Comparison of ENCODE assay signal across 1 cellular context in genomic region chr16:30401768-30402425, GRCh38.
TF ChIP-seq lines count a peak whose summit lies in the region.

No MANE protein-coding gene starts in this region.

TF ChIP-seq in HepG2, 621 proteins besides CTCF, POLR2A, EP300 and RAD21 (continued from another document):
- peak; percentile 66 for TF ChIP-seq MXD4 (CRISPR knock-in tag; IDR thresholded peaks at IDR 0.05)
- TF ChIP-seq SIN3A (IDR thresholded peaks at IDR 0.05; ENCODE audit: borderline replicate concordance, low read depth, low read length) = 0 out of 2 replicates have a peak, but pooled peaks have one; percentile 43
- no peak for TF ChIP-seq PRMT3 (CRISPR knock-in tag; IDR thresholded peaks at IDR 0.05; ENCODE audit: borderline replicate concordance, low read depth)
- no peak for TF ChIP-seq ZNF891 (CRISPR knock-in tag; IDR thresholded peaks at IDR 0.05)
- TF ChIP-seq ZNF546 (CRISPR knock-in tag; conservative IDR thresholded peaks at IDR 0.05) = no peak
- TF ChIP-seq JARID2 (CRISPR knock-in tag; IDR thresholded peaks at IDR 0.05; ENCODE audit: insufficient replicate concordance) = peak; percentile 72
- peak; percentile 21 for TF ChIP-seq GLI4 (CRISPR knock-in tag; IDR thresholded peaks at IDR 0.05; ENCODE audit: borderline replicate concordance)
- TF ChIP-seq KAT7 (CRISPR knock-in tag; IDR thresholded peaks at IDR 0.05; ENCODE audit: borderline replicate concordance) = peak; percentile 34; the same call in 1 of the 2 replicates
- peak; percentile 66; the same call in 1 of the 2 replicates for TF ChIP-seq ZSCAN29 (CRISPR knock-in tag; conservative IDR thresholded peaks at IDR 0.05)
- TF ChIP-seq ATF3 (CRISPR knock-in tag; IDR thresholded peaks at IDR 0.05) = no peak
- 0 out of 2 replicates have a peak, but pooled peaks have one; percentile 92 for TF ChIP-seq FOXO4 (CRISPR knock-in tag; conservative IDR thresholded peaks at IDR 0.05)
- 0 out of 2 replicates have a peak, but pooled peaks have one; percentile 47 for TF ChIP-seq RERE (CRISPR knock-in tag; IDR thresholded peaks at IDR 0.05; ENCODE audit: low read depth)
- TF ChIP-seq SP140L (CRISPR knock-in tag; IDR thresholded peaks at IDR 0.05; ENCODE audit: borderline replicate concordance) = no peak
- peak in 1 of 2 experiments; percentile 49; a peak in 1 of 4 replicates for TF ChIP-seq NR2F1 (CRISPR knock-in tag; IDR thresholded peaks at IDR 0.05)
- peak; percentile 46; the same call in 1 of the 2 replicates for TF ChIP-seq ZFP1 (CRISPR knock-in tag; IDR thresholded peaks at IDR 0.05)
- no peak; the same call in 1 of the 2 replicates for TF ChIP-seq NFYC (CRISPR knock-in tag; IDR thresholded peaks at IDR 0.05)
- peak; percentile 64; the same call in 1 of the 2 replicates for TF ChIP-seq ZNF713 (CRISPR knock-in tag; IDR thresholded peaks at IDR 0.05)
- TF ChIP-seq ZNF275 (CRISPR knock-in tag; IDR thresholded peaks at IDR 0.05; ENCODE audit: borderline replicate concordance) = 0 out of 2 replicates have a peak, but pooled peaks have one; percentile 9
- TF ChIP-seq GTF2F1 (IDR thresholded peaks at IDR 0.05; ENCODE audit: low read length) = no peak
- peak; percentile 69; the same call in 1 of the 2 replicates for TF ChIP-seq ZKSCAN5 (CRISPR knock-in tag; IDR thresholded peaks at IDR 0.05)
- TF ChIP-seq HNRNPL (IDR thresholded peaks at IDR 0.05; ENCODE audit: low read depth, low read length) = no peak
- peak; percentile 42 for TF ChIP-seq CEBPG (CRISPR knock-in tag; IDR thresholded peaks at IDR 0.05)
- no peak for TF ChIP-seq MXD1 (CRISPR knock-in tag; IDR thresholded peaks at IDR 0.05)
- no peak for TF ChIP-seq HOXA9 (CRISPR knock-in tag; IDR thresholded peaks at IDR 0.05; ENCODE audit: borderline replicate concordance)
- 0 out of 2 replicates have a peak, but pooled peaks have one; percentile 9 for TF ChIP-seq STAG1 (CRISPR knock-in tag; IDR thresholded peaks at IDR 0.05)
- TF ChIP-seq ZMYM4 (CRISPR knock-in tag; IDR thresholded peaks at IDR 0.05) = 0 out of 2 replicates have a peak, but pooled peaks have one; percentile 56
- peak; percentile 63; the same call in 1 of the 2 replicates for TF ChIP-seq SIX1 (CRISPR knock-in tag; IDR thresholded peaks at IDR 0.05; ENCODE audit: borderline replicate concordance)
- TF ChIP-seq HMGXB3 (CRISPR knock-in tag; IDR thresholded peaks at IDR 0.05; ENCODE audit: borderline replicate concordance) = peak; percentile 88
- peak; percentile 85; the same call in 1 of the 2 replicates for TF ChIP-seq ZNF3 (CRISPR knock-in tag; IDR thresholded peaks at IDR 0.05)
